In genomic region chr15:101251830-101252820, GRCh38 we compare ENCODE assay signal across 1 cellular context.
TF ChIP-seq lines count a peak whose summit lies in the region.

TSS of gene CHSY1 (minus strand) at chr15:101252048. CDS start at chr15:101251456, 592 bp downstream.

TF ChIP-seq in HCT116, 20 proteins besides CTCF, POLR2A, EP300 and RAD21 (continued from another document):
- TF ChIP-seq, protein P1, sequence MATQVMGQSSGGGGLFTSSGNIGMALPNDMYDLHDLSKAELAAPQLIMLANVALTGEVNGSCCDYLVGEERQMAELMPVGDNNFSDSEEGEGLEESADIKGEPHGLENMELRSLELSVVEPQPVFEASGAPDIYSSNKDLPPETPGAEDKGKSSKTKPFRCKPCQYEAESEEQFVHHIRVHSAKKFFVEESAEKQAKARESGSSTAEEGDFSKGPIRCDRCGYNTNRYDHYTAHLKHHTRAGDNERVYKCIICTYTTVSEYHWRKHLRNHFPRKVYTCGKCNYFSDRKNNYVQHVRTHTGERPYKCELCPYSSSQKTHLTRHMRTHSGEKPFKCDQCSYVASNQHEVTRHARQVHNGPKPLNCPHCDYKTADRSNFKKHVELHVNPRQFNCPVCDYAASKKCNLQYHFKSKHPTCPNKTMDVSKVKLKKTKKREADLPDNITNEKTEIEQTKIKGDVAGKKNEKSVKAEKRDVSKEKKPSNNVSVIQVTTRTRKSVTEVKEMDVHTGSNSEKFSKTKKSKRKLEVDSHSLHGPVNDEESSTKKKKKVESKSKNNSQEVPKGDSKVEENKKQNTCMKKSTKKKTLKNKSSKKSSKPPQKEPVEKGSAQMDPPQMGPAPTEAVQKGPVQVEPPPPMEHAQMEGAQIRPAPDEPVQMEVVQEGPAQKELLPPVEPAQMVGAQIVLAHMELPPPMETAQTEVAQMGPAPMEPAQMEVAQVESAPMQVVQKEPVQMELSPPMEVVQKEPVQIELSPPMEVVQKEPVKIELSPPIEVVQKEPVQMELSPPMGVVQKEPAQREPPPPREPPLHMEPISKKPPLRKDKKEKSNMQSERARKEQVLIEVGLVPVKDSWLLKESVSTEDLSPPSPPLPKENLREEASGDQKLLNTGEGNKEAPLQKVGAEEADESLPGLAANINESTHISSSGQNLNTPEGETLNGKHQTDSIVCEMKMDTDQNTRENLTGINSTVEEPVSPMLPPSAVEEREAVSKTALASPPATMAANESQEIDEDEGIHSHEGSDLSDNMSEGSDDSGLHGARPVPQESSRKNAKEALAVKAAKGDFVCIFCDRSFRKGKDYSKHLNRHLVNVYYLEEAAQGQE (IDR thresholded peaks at IDR 0.05; ENCODE audit: low read depth): no peak
- TF ChIP-seq SIN3A (IDR thresholded peaks at IDR 0.05; ENCODE audit: low read depth) (peak; percentile 85), SP1 (IDR thresholded peaks at IDR 0.05; ENCODE audit: low read depth) (peak; percentile 79)
